Comparison of ENCODE assay signal across 8 cellular contexts in genomic region chr11:68855205-68855978, GRCh38. TPM values are rescaled to one million over a fixed set of nuclear protein-coding genes. Genes with fewer than 3 reads are reported as not detected.
DNase-seq lines count a peak whose midpoint lies in the region; ATAC-seq, FAIRE-seq and TF ChIP-seq lines count a peak whose summit lies in the region.

No MANE protein-coding gene starts in this region.

- H2AFZ ChIP-seq in PC-9: no peak overlapping the region

- peaks cover 18% of the 10 kb centered on the region for H3K4me1 ChIP-seq in PC-9 (replicated peaks; ENCODE audit: insufficient read depth)

- H3K27me3 Mint-ChIP-seq in activated CD4-positive, alpha-beta T cell treated with anti-CD3 and anti-CD28 coated beads, Interleukin-2, amount 10 ng/mL, durations not matched to agents 24 days and 14 days: peaks cover 42% of the 10 kb centered on the region
- peaks cover 13 to 19% of the 10 kb centered on the region in 2 donors for H3K27me3 Mint-ChIP-seq in natural killer cell treated with Interleukin-12 subunit alpha and Interleukin-12 subunit beta and Interleukin-15 and Interleukin-18, amount 100 ng/mL, for 72 hours

- TF ChIP-seq CTCF in PC-9 (conservative IDR thresholded peaks at IDR 0.05): no peak

- no peaks in the 10 kb centered on the region for H3K4me1 Mint-ChIP-seq in activated CD4-positive, alpha-beta T cell treated with anti-CD3 and anti-CD28 coated beads, Interleukin-2, amount 10 ng/mL, durations not matched to agents 24 days and 14 days
- H3K4me1 Mint-ChIP-seq in natural killer cell treated with Interleukin-12 subunit alpha and Interleukin-12 subunit beta and Interleukin-15 and Interleukin-18, amount 100 ng/mL, for 72 hours (ENCODE audit: low read depth in 2 of 2): peaks cover 0 to 12% of the 10 kb centered on the region in 2 donors

- POLR2A ChIA-PET in PC-9 (lab: Charles Lee; ENCODE audit: unreplicated experiment): no interaction called here

- intact Hi-C loops in activated CD4-positive, alpha-beta T cell treated with anti-CD3 and anti-CD28 coated beads, Interleukin-2, amount 10 ng/mL, durations not matched to agents 24 days and 14 days (cut with micrococcal nuclease): no loop called here
- intact Hi-C loops in PC-9 (cut with micrococcal nuclease; ENCODE audit: unreplicated experiment): no loop called here

- DNase-seq in activated gamma-delta T cell treated with Interleukin-2 at 50 U/mL for 16 hours: peak; percentile 31
- DNase-seq in activated gamma-delta T cell (lab: John Stamatoyannopoulos, UW): no peak
- no peak for DNase-seq in activated CD4-positive, alpha-beta T cell treated with anti-CD3 and anti-CD28 coated beads, Interleukin-2, amount 10 ng/mL, durations not matched to agents 24 days and 14 days
- DNase-seq in fibroblast of gingiva (ENCODE audit: low read depth): peak; percentile 60
- peak; percentile 66 for DNase-seq in natural killer cell treated with Interleukin-12 subunit alpha and Interleukin-12 subunit beta and Interleukin-15 and Interleukin-18, amount 100 ng/mL, for 72 hours (ENCODE audit: low spot score)
- no peak for DNase-seq in RCC 7860 (ENCODE audit: low spot score)
- DNase-seq in PC-9: no peak

- no peak for FAIRE-seq in RCC 7860 (lab: Jason Lieb, UNC)

- H3K27ac ChIP-seq in PC-9: no peak overlapping the region

- BruUV-seq in PC-9 (replicated peaks; lab: Mats Ljungman, UMichigan): no TSS peak

- H3K4me3 Mint-ChIP-seq in activated CD4-positive, alpha-beta T cell treated with anti-CD3 and anti-CD28 coated beads, Interleukin-2, amount 10 ng/mL, durations not matched to agents 24 days and 14 days: peak overlapping the region; percentile 49
- peak overlapping the region; percentile 62 for H3K4me3 Mint-ChIP-seq in natural killer cell treated with Interleukin-12 subunit alpha and Interleukin-12 subunit beta and Interleukin-15 and Interleukin-18, amount 100 ng/mL, for 72 hours

- no peak overlapping the region for H3K27ac Mint-ChIP-seq in activated CD4-positive, alpha-beta T cell treated with anti-CD3 and anti-CD28 coated beads, Interleukin-2, amount 10 ng/mL, durations not matched to agents 24 days and 14 days
- no peak overlapping the region for H3K27ac Mint-ChIP-seq in natural killer cell treated with Interleukin-12 subunit alpha and Interleukin-12 subunit beta and Interleukin-15 and Interleukin-18, amount 100 ng/mL, for 72 hours

- ATAC-seq in natural killer cell treated with Interleukin-12 subunit alpha and Interleukin-12 subunit beta and Interleukin-15 and Interleukin-18, amount 100 ng/mL, for 72 hours: peak; percentile 76 to 87
- ATAC-seq in HG03342 (IDR thresholded peaks at IDR 0.05; ENCODE audit: unreplicated experiment): no peak

- no peak overlapping the region for H3K4me3 ChIP-seq in PC-9

- H4K20me1 ChIP-seq in PC-9 (ENCODE audit: insufficient read depth): no peaks in the 10 kb centered on the region

- no peaks in the 10 kb centered on the region for H3K36me3 Mint-ChIP-seq in activated CD4-positive, alpha-beta T cell treated with anti-CD3 and anti-CD28 coated beads, Interleukin-2, amount 10 ng/mL, durations not matched to agents 24 days and 14 days (ENCODE audit: low read depth)
- H3K36me3 Mint-ChIP-seq in natural killer cell treated with Interleukin-12 subunit alpha and Interleukin-12 subunit beta and Interleukin-15 and Interleukin-18, amount 100 ng/mL, for 72 hours: no peaks in the 10 kb centered on the region

- no peaks in the 10 kb centered on the region for H3K9me3 Mint-ChIP-seq in activated CD4-positive, alpha-beta T cell treated with anti-CD3 and anti-CD28 coated beads, Interleukin-2, amount 10 ng/mL, durations not matched to agents 24 days and 14 days
- no peaks in the 10 kb centered on the region for H3K9me3 Mint-ChIP-seq in natural killer cell treated with Interleukin-12 subunit alpha and Interleukin-12 subunit beta and Interleukin-15 and Interleukin-18, amount 100 ng/mL, for 72 hours

- H3K9me2 ChIP-seq in PC-9 (ENCODE audit: insufficient read depth): no peaks in the 10 kb centered on the region

- H3K4me2 ChIP-seq in PC-9: no peak overlapping the region

- H3K36me3 ChIP-seq in PC-9 (ENCODE audit: low read depth): no peaks in the 10 kb centered on the region

- 0 out of 2 replicates have a peak, but pooled peaks cover 4% of the 10 kb centered on the region for H3K27me3 ChIP-seq in PC-9 (ENCODE audit: insufficient read depth, low read depth)

- CTCF ChIA-PET in PC-9 (lab: Charles Lee): no interaction called here

- H3K9me3 ChIP-seq in PC-9 (ENCODE audit: insufficient read depth, low read depth): no peaks in the 10 kb centered on the region

- H3K79me2 ChIP-seq in PC-9 (ENCODE audit: low read depth): no peaks in the 10 kb centered on the region

- H3F3A ChIP-seq in PC-9 (ENCODE audit: insufficient read depth, low read depth): peaks cover 25% of the 10 kb centered on the region; the same call in 1 of the 2 replicates

RNA-seq across cellular contexts. Expression of gene CPT1A, which starts 13.7 kb away (rescaled TPM):
- total RNA-seq in activated CD4-positive, alpha-beta T cell treated with anti-CD3 and anti-CD28 coated beads, Interleukin-2, amount 10 ng/mL, durations not matched to agents 24 days and 14 days: 25.2 and 25.9 TPM in 2 replicates
- 10 to 100 TPM; 26.7 to 32.3 TPM for total RNA-seq in natural killer cell treated with Interleukin-12 subunit alpha and Interleukin-12 subunit beta and Interleukin-15 and Interleukin-18, amount 100 ng/mL, for 72 hours
- 29.7 and 36.3 TPM in 2 replicates for total RNA-seq in PC-9 (2021)

RNA-seq across cellular contexts. Expression of gene MRPL21, which starts 48.2 kb away (rescaled TPM):
- total RNA-seq in activated CD4-positive, alpha-beta T cell treated with anti-CD3 and anti-CD28 coated beads, Interleukin-2, amount 10 ng/mL, durations not matched to agents 24 days and 14 days: 120 and 128 TPM in 2 replicates
- total RNA-seq in natural killer cell treated with Interleukin-12 subunit alpha and Interleukin-12 subunit beta and Interleukin-15 and Interleukin-18, amount 100 ng/mL, for 72 hours: 100 to 1,000 TPM in 1 of 2 donors, 10 to 100 TPM in 1; 57.6 to 108 TPM
- total RNA-seq in PC-9 (2021): 81.9 and 88.0 TPM in 2 replicates

RNA-seq across cellular contexts. Expression of gene IGHMBP2, which starts 48.3 kb away (rescaled TPM):
- total RNA-seq in activated CD4-positive, alpha-beta T cell treated with anti-CD3 and anti-CD28 coated beads, Interleukin-2, amount 10 ng/mL, durations not matched to agents 24 days and 14 days: 39.2 and 39.8 TPM in 2 replicates
- total RNA-seq in natural killer cell treated with Interleukin-12 subunit alpha and Interleukin-12 subunit beta and Interleukin-15 and Interleukin-18, amount 100 ng/mL, for 72 hours: 10 to 100 TPM; 32.8 to 62.9 TPM
- 27.0 and 27.6 TPM in 2 replicates for total RNA-seq in PC-9 (2021)

Comparison
In these comparisons a context has a peak if more than half of its experiments do, and no peak if none do; other contexts are left out.
1. DNase-seq: peak in activated gamma-delta T cell treated with Interleukin-2 at 50 U/mL for 16 hours (single experiment), fibroblast of gingiva (single experiment) and natural killer cell treated with Interleukin-12 subunit alpha and Interleukin-12 subunit beta and Interleukin-15 and Interleukin-18, amount 100 ng/mL, for 72 hours (single experiment); none in activated gamma-delta T cell (single experiment), activated CD4-positive, alpha-beta T cell treated with anti-CD3 and anti-CD28 coated beads, Interleukin-2, amount 10 ng/mL, durations not matched to agents 24 days and 14 days (single experiment), RCC 7860 (single experiment) and PC-9 (0 of 2).